In the genomic region with DNA sequence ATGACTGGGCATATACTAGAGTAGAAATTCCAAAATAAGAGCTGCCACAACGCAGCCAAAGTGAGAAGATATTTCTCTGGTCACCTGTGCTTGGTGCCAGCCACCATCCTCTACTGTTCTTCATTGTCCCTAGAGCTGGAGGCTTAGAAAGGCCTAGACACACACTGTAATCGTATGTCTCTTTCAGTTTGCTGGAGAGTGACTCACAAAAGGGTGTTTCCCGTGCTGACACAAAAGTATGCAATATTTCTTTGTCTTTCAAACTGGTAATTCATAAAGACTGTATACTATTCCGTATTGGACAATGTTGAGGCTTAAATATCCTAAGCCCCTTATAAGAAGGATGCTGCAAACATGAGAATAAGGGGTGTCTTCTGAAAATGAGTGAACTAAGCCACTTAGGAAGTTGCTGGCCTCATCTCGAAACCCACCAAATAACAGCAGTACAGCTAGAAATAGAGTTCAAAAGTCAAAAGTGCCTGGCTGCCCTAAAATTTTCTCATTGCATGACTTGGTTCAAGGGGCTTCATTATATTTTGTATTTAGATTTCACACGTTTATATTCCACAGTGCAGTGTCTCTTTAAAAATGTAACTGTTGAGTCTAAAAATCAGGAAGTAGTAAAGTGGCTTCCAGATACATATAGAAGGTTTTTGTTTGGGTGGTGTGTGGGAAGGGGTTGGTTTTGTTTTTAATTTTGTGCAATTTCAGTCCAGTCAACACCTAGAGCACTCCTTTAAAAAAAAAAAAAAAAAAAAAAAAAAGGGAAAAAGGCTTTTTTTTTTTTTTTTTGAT, we compare ENCODE assay signal across 8 cellular contexts.
DNase-seq lines count a peak whose midpoint lies in the region; ATAC-seq lines count a peak whose summit lies in the region.

No MANE protein-coding gene starts in this region.

- H3K27ac Mint-ChIP-seq in CD8-positive, alpha-beta memory T cell = peak overlapping the region; percentile 40 to 92 (median 74)
- H3K27ac Mint-ChIP-seq in activated T-helper 1 cell treated with anti-CD3 and anti-CD28 coated beads, Interleukin-12 subunit alpha, Interleukin-12 subunit beta, Interleukin-2, Interleukin-4 antibody, amounts not matched to agents 30 ng/mL and 10 ng/mL and 1 ng/mL, durations not matched to agents 14 hours and 24 hours and 36 hours = peak overlapping the region; percentile 92

- H3K4me3 ChIP-seq in CD8-positive, alpha-beta memory T cell (ENCODE audit: low read length) = no peak overlapping the region

- H3K36me3 ChIP-seq in CD8-positive, alpha-beta memory T cell (ENCODE audit: insufficient read depth, low read length) = no peaks in the 10 kb centered on the region

- peak overlapping the region in 6 of 7 donors; percentile 16 to 53 (median 36) for H3K4me3 Mint-ChIP-seq in CD8-positive, alpha-beta memory T cell
- peak overlapping the region; percentile 49 for H3K4me3 Mint-ChIP-seq in activated T-helper 1 cell treated with anti-CD3 and anti-CD28 coated beads, Interleukin-12 subunit alpha, Interleukin-12 subunit beta, Interleukin-2, Interleukin-4 antibody, amounts not matched to agents 30 ng/mL and 10 ng/mL and 1 ng/mL, durations not matched to agents 14 hours and 24 hours and 36 hours

- H3K9me3 Mint-ChIP-seq in CD8-positive, alpha-beta memory T cell = no peaks in the 10 kb centered on the region
- H3K9me3 Mint-ChIP-seq in activated T-helper 1 cell treated with anti-CD3 and anti-CD28 coated beads, Interleukin-12 subunit alpha, Interleukin-12 subunit beta, Interleukin-2, Interleukin-4 antibody, amounts not matched to agents 30 ng/mL and 10 ng/mL and 1 ng/mL, durations not matched to agents 14 hours and 24 hours and 36 hours = no peaks in the 10 kb centered on the region

- no peak for DNase-seq in CD8-positive, alpha-beta memory T cell
- no peak for DNase-seq in activated T-helper 1 cell treated with anti-CD3 and anti-CD28 coated beads, Interleukin-12 subunit alpha, Interleukin-12 subunit beta, Interleukin-2, Interleukin-4 antibody, amounts not matched to agents 30 ng/mL and 10 ng/mL and 1 ng/mL, durations not matched to agents 14 hours and 24 hours and 36 hours (ENCODE audit: low spot score)
- DNase-seq in mesenteric fat pad (ENCODE audit: low spot score) (no peak), NCI-H2107 treated with DMSO at 0.1 percent for 48 hours (lab: John Stamatoyannopoulos, UW; ENCODE audit: unreplicated experiment) (no peak), cardiac septum (ENCODE audit: low spot score) (no peak), hippocampal formation (lab: John Stamatoyannopoulos, UW) (no peak)

- H3K9me3 ChIP-seq in CD8-positive, alpha-beta memory T cell (ENCODE audit: low read length) = no peaks in the 10 kb centered on the region

- peaks cover 20% of the 10 kb centered on the region for H3K4me1 ChIP-seq in CD8-positive, alpha-beta memory T cell (ENCODE audit: insufficient read depth, low read length)

- peaks cover 4 to 30% (median 9%) of the 10 kb centered on the region in 3 donors for H3K36me3 Mint-ChIP-seq in CD8-positive, alpha-beta memory T cell
- peaks cover 13% of the 10 kb centered on the region for H3K36me3 Mint-ChIP-seq in activated T-helper 1 cell treated with anti-CD3 and anti-CD28 coated beads, Interleukin-12 subunit alpha, Interleukin-12 subunit beta, Interleukin-2, Interleukin-4 antibody, amounts not matched to agents 30 ng/mL and 10 ng/mL and 1 ng/mL, durations not matched to agents 14 hours and 24 hours and 36 hours (ENCODE audit: low read depth)

- intact Hi-C loops in activated T-helper 1 cell treated with anti-CD3 and anti-CD28 coated beads, Interleukin-12 subunit alpha, Interleukin-12 subunit beta, Interleukin-2, Interleukin-4 antibody, amounts not matched to agents 30 ng/mL and 10 ng/mL and 1 ng/mL, durations not matched to agents 14 hours and 24 hours and 36 hours (cut with micrococcal nuclease) = loop anchor here (1.0 to 5.0 kb wide), 11 partner anchors 26 to 787 kb away; a partner anchor contains a TSS
- intact Hi-C loops in cardiac septum (cut with DNase I) = no loop called here

- no peaks in the 10 kb centered on the region for H3K27me3 ChIP-seq in CD8-positive, alpha-beta memory T cell (ENCODE audit: insufficient read depth, low read length, poor library complexity, severe bottlenecking)

- ATAC-seq in GM19438 (IDR thresholded peaks at IDR 0.05; ENCODE audit: low read depth, unreplicated experiment) (peak; percentile 73), HG03354 (IDR thresholded peaks at IDR 0.05; ENCODE audit: poor library complexity, severe bottlenecking, unreplicated experiment) (peak; percentile 87)

- no peak overlapping the region for H3K27ac ChIP-seq in CD8-positive, alpha-beta memory T cell (ENCODE audit: low read depth, low read length)

- H3K27me3 Mint-ChIP-seq in CD8-positive, alpha-beta memory T cell = no peaks in the 10 kb centered on the region
- no peaks in the 10 kb centered on the region for H3K27me3 Mint-ChIP-seq in activated T-helper 1 cell treated with anti-CD3 and anti-CD28 coated beads, Interleukin-12 subunit alpha, Interleukin-12 subunit beta, Interleukin-2, Interleukin-4 antibody, amounts not matched to agents 30 ng/mL and 10 ng/mL and 1 ng/mL, durations not matched to agents 14 hours and 24 hours and 36 hours (ENCODE audit: insufficient read depth)

- POLR2A ChIA-PET in CD8-positive, alpha-beta memory T cell (lab: Charles Lee) = no interaction called here

- peaks cover 61 to 72% (median 66%) of the 10 kb centered on the region in 3 donors for H3K4me1 Mint-ChIP-seq in CD8-positive, alpha-beta memory T cell
- H3K4me1 Mint-ChIP-seq in activated T-helper 1 cell treated with anti-CD3 and anti-CD28 coated beads, Interleukin-12 subunit alpha, Interleukin-12 subunit beta, Interleukin-2, Interleukin-4 antibody, amounts not matched to agents 30 ng/mL and 10 ng/mL and 1 ng/mL, durations not matched to agents 14 hours and 24 hours and 36 hours (ENCODE audit: low read depth) = peaks cover 58% of the 10 kb centered on the region

- CTCF ChIA-PET in CD8-positive, alpha-beta memory T cell (lab: Charles Lee) = no interaction called here
